ENCODE assay signal across 14 cellular contexts in genomic region chr6:27900197-27900596, GRCh38. TPM values are rescaled to one million over a fixed set of nuclear protein-coding genes. Genes with fewer than 3 reads are reported as not detected.
DNase-seq lines count a peak whose midpoint lies in the region; ATAC-seq, FAIRE-seq and TF ChIP-seq lines count a peak whose summit lies in the region.
"Not testable (repeated sequence)": the region's sequence is repeated elsewhere in the genome, so short reads cannot be mapped to it uniquely, and the experiment has no call there.
"Had no signal": no experiment of that assay in that cellular context is flagged by ENCODE, and none has a peak within 500 bp of the region (broad histone marks: within the 10 kb centered on the region; RNA-seq: fewer than 3 reads in every experiment).

No MANE protein-coding gene starts in this region.

- H3K36me3 ChIP-seq in K562 (ENCODE audit: control insufficient read depth, insufficient read depth, low read length) = peaks cover 79% of the 10 kb centered on the region
- H3K36me3 ChIP-seq in neural progenitor cell = not testable (repeated sequence)

- H4K20me1 ChIP-seq in K562 (replicated peaks; ENCODE audit: control insufficient read depth, insufficient read depth, low read length) = peaks cover 33% of the 10 kb centered on the region
- not testable (repeated sequence) for H4K20me1 ChIP-seq in neural progenitor cell (ENCODE audit: low read depth)

- not testable (repeated sequence) for TF ChIP-seq POLR2A in K562 (conservative IDR thresholded peaks at IDR 0.05)

- WGBS in K562 (ENCODE audit: insufficient coverage, low coverage, missing lambda C conversion rate) = 66% methylated on average over 7 of the region's 7 CpGs

- H3K9me3 Mint-ChIP-seq in mesothelial cell of epicardium, neural progenitor cell, type B pancreatic cell: not testable (repeated sequence)

- H3K79me2 ChIP-seq in K562 (ENCODE audit: control insufficient read depth, insufficient read depth, low read length) = peaks cover 93% of the 10 kb centered on the region
- H3K79me2 ChIP-seq in neural progenitor cell (ENCODE audit: low read depth) = not testable (repeated sequence)

- H3K27me3 Mint-ChIP-seq in mesothelial cell of epicardium (ENCODE audit: low read depth); type B pancreatic cell: not testable (repeated sequence)
- H3K27me3 Mint-ChIP-seq in neural progenitor cell (ENCODE audit: insufficient read depth, low read depth) = peaks cover 17% of the 10 kb centered on the region

- not testable (repeated sequence) for H3F3A ChIP-seq in neural progenitor cell (ENCODE audit: low read depth)

- in situ Hi-C loops in K562 (cut with MboI) = not testable (repeated sequence)

- not testable (repeated sequence) for H3K4me3 ChIP-seq in K562, neural progenitor cell

- H3K9me3 ChIP-seq in K562 (replicated peaks; ENCODE audit: control insufficient read depth, insufficient read depth, low read depth, low read length); neural progenitor cell (ENCODE audit: low read depth): not testable (repeated sequence)

- intact Hi-C loops in K562 (cut with micrococcal nuclease) = loop anchor here (5.0 kb wide), 2 partner anchors 182 to 457 kb away; partner anchors contain the start of gene ZNF165

- not testable (repeated sequence) for ATAC-seq in K562

- peaks cover 27% of the 10 kb centered on the region for H3K4me1 Mint-ChIP-seq in mesothelial cell of epicardium
- peaks cover 25% of the 10 kb centered on the region for H3K4me1 Mint-ChIP-seq in neural progenitor cell
- peaks cover 25% of the 10 kb centered on the region for H3K4me1 Mint-ChIP-seq in type B pancreatic cell (ENCODE audit: unreplicated experiment)

- not testable (repeated sequence) for H3K4me2 ChIP-seq in K562 (ENCODE audit: insufficient read depth, low read length); neural progenitor cell

- H3K36me3 Mint-ChIP-seq in mesothelial cell of epicardium, neural progenitor cell, type B pancreatic cell: not testable (repeated sequence)

- TF ChIP-seq EP300 in K562 (IDR thresholded peaks at IDR 0.05; ENCODE audit: low read length) = not testable (repeated sequence)

- BruUV-seq in K562 (replicated peaks; lab: Mats Ljungman, UMichigan) = not testable (repeated sequence)

- peaks cover 11 to 38% of the 10 kb centered on the region in 2 experiments for H3K4me1 ChIP-seq in K562 (replicated peaks in 1 of 2; ENCODE audit: control insufficient read depth in 2 of 2, insufficient read depth in 2 of 2, low read length in 2 of 2)
- not testable (repeated sequence) for H3K4me1 ChIP-seq in neural progenitor cell

- POLR2A ChIA-PET in K562 (lab: Yijun Ruan, JAX) = interaction anchor here (0.5 to 2.5 kb wide), 6 partner anchors 10 to 438 kb away, joined by 3 to 18 read pairs (median 6); a partner anchor contains a TSS

- DNase-seq in K562 (ENCODE audit: extremely low read depth in 1 of 4, low spot score in 3 of 4); mesothelial cell of epicardium (ENCODE audit: low spot score in 2 of 2, unreplicated experiment in 2 of 2); neural progenitor cell (ENCODE audit: low spot score); type B pancreatic cell (ENCODE audit: extremely low spot score, unreplicated experiment): not testable (repeated sequence)

- H3K27me3 ChIP-seq in K562 (ENCODE audit: control insufficient read depth in 2 of 2, insufficient read depth in 2 of 2, low read length in 2 of 2); neural progenitor cell: not testable (repeated sequence)

- H3K9me1 ChIP-seq in K562 (ENCODE audit: control insufficient read depth, insufficient read depth, low read length) = not testable (repeated sequence)

- TF ChIP-seq RAD21 in K562 (CRISPR knock-in tag; conservative IDR thresholded peaks at IDR 0.05 in 1 of 2, IDR thresholded peaks at IDR 0.05 in 1 of 2) = not testable (repeated sequence)

- not testable (repeated sequence) for TF ChIP-seq CTCF in VCaP (conservative IDR thresholded peaks at IDR 0.05); K562 (IDR thresholded peaks at IDR 0.05 in 2 of 3, conservative IDR thresholded peaks at IDR 0.05 in 1 of 3; ENCODE audit: insufficient read depth in 2 of 3, low read depth in 1 of 3, low read length in 3 of 3); mesothelial cell of epicardium (IDR thresholded peaks at IDR 0.05; ENCODE audit: unreplicated experiment); neural progenitor cell (IDR thresholded peaks at IDR 0.05); type B pancreatic cell (conservative IDR thresholded peaks at IDR 0.05)

- peak overlapping the region; percentile 63 for H3K27ac ChIP-seq in VCaP
- not testable (repeated sequence) for H3K27ac ChIP-seq in K562 (ENCODE audit: extremely low read depth, low read depth, low read length); neural progenitor cell

- H2AFZ ChIP-seq in K562 (ENCODE audit: low read depth, low read length); neural progenitor cell (replicated peaks): not testable (repeated sequence)

- H3K27ac Mint-ChIP-seq in mesothelial cell of epicardium (peak overlapping the region; percentile 27), type B pancreatic cell (peak overlapping the region; percentile 51)
- not testable (repeated sequence) for H3K27ac Mint-ChIP-seq in neural progenitor cell

- not testable (repeated sequence) for H3K9ac ChIP-seq in K562 (ENCODE audit: insufficient read depth in 1 of 2, low read depth in 2 of 2, low read length in 2 of 2); neural progenitor cell

- not testable (repeated sequence) for FAIRE-seq in K562 (lab: Jason Lieb, UNC)

- not testable (repeated sequence) for H3K4me3 Mint-ChIP-seq in mesothelial cell of epicardium
- H3K4me3 Mint-ChIP-seq in neural progenitor cell (peak overlapping the region; percentile 68), type B pancreatic cell (peak overlapping the region; percentile 44)

- CTCF ChIA-PET in K562 (lab: Yijun Ruan, JAX; ENCODE audit: low intra/inter-chr PET ratio) = interaction anchor here (0.7 kb wide), 1 partner anchor 756 kb away, joined by 3 read pairs; no protein-coding TSS in a partner anchor

TF ChIP-seq in K562, 482 proteins besides CTCF, POLR2A, EP300 and RAD21 (continues in another document):
- TF ChIP-seq RBFOX2 (IDR thresholded peaks at IDR 0.05; ENCODE audit: low read depth, low read length) (peak; percentile 61), ZFX (CRISPR knock-in tag; IDR thresholded peaks at IDR 0.05) (0 out of 2 replicates have a peak, but pooled peaks have one; percentile 5), POLR2G (IDR thresholded peaks at IDR 0.05; ENCODE audit: low read depth, low read length) (peak; percentile 27; the same call in 1 of the 2 replicates)

RNA-seq across cellular contexts. Expression of gene OR2B2, which starts 12.0 kb away (rescaled TPM):
- total RNA-seq in K562 (2011; cell fraction: chromatin; rRNA removed; ENCODE audit: low replicate concordance) = not detected in 2 replicates
- not detected in 2 replicates for total RNA-seq in K562 (2011; cell fraction: nucleolus; rRNA removed)
- not detected in 2 replicates for total RNA-seq in K562 (2011; cell fraction: nucleoplasm; rRNA removed)
- total RNA-seq in K562 (2014; rRNA removed) (not detected in 2 replicates), K562 (2014; rRNA removed; fragmentation: Illumina TruSeq; extraction: Trizol) (not detected in 2 replicates), K562 (2015; rRNA removed; fragmentation: Illumina TruSeq; extraction: Trizol) (not detected in 2 replicates), K562 (2021) (not detected in 2 replicates), mesothelial cell of epicardium (not detected in 3 replicates), neural progenitor cell (ENCODE audit: low replicate concordance) (not detected in 2 replicates), type B pancreatic cell (ENCODE audit: low replicate concordance) (not detected in 2 replicates)
- polyA plus RNA-seq in K562 (2011; rRNA removed) (not detected in 2 replicates), K562 (2014; fragmentation: Illumina TruSeq; extraction: Trizol) (not detected in 2 replicates), K562 (2014; fragmentation: Nextera tagmentation; extraction: Ambion mirVana) (under 1 TPM in 1 of 2 experiments, not detected in 1; 0.24 TPM), K562 (2014; rRNA removed) (not detected in 2 replicates)
- polyA plus RNA-seq in K562 (2011; cell fraction: cytosol; rRNA removed) = not detected in 2 replicates
- not detected in 2 replicates for polyA plus RNA-seq in K562 (2011; cell fraction: nucleus; rRNA removed)
- 0.14 and 0.57 TPM in 2 replicates for polyA plus RNA-seq in K562 (2012)
- polyA minus RNA-seq in K562 (2011; rRNA and poly(A)+ RNA removed) = not detected in 2 replicates
- polyA minus RNA-seq in K562 (2011; cell fraction: cytosol; rRNA and poly(A)+ RNA removed) = not detected in 2 replicates
- polyA minus RNA-seq in K562 (2011; cell fraction: nucleus; rRNA and poly(A)+ RNA removed) = not detected in 2 replicates
- total RNA-seq: A673; CD4-positive, alpha-beta memory T cell; CD4-positive, CD25-positive, alpha-beta regulatory T cell; CD8-positive, alpha-beta memory T cell; Daoy; G401; GM12878 had no signal
- polyA plus RNA-seq: AG04450; CD14-positive monocyte; CD4-positive, alpha-beta memory T cell; CD4-positive, CD25-positive, alpha-beta regulatory T cell; CD8-positive, alpha-beta memory T cell; GM12878 had no signal

RNA-seq across cellular contexts. Expression of gene OR2B6, which starts 56.8 kb away (rescaled TPM):
- total RNA-seq in K562 (2011; cell fraction: chromatin; rRNA removed; ENCODE audit: low replicate concordance) = 50.3 and 101 TPM in 2 replicates
- 16.7 and 40.0 TPM in 2 replicates for total RNA-seq in K562 (2011; cell fraction: nucleolus; rRNA removed)
- 128 and 218 TPM in 2 replicates for total RNA-seq in K562 (2011; cell fraction: nucleoplasm; rRNA removed)
- 2.3 and 4.3 TPM in 2 replicates for total RNA-seq in K562 (2014; rRNA removed)
- 6.4 and 8.3 TPM in 2 replicates for total RNA-seq in K562 (2014; rRNA removed; fragmentation: Illumina TruSeq; extraction: Trizol)
- 3.2 and 4.0 TPM in 2 replicates for total RNA-seq in K562 (2015; rRNA removed; fragmentation: Illumina TruSeq; extraction: Trizol)
- total RNA-seq in K562 (2021) = 4.2 and 4.4 TPM in 2 replicates
- 18.7 and 24.2 TPM in 2 replicates for polyA plus RNA-seq in K562 (2011; rRNA removed)
- 3.5 and 10.2 TPM in 2 replicates for polyA plus RNA-seq in K562 (2011; cell fraction: cytosol; rRNA removed)
- 131 and 142 TPM in 2 replicates for polyA plus RNA-seq in K562 (2011; cell fraction: nucleus; rRNA removed)
- 2.2 and 10.6 TPM in 2 replicates for polyA plus RNA-seq in K562 (2012)
- 8.7 and 12.0 TPM in 2 replicates for polyA plus RNA-seq in K562 (2014; fragmentation: Illumina TruSeq; extraction: Trizol)
- polyA plus RNA-seq in K562 (2014; fragmentation: Nextera tagmentation; extraction: Ambion mirVana) = 1 to 10 TPM; 1.9 to 2.4 TPM
- polyA plus RNA-seq in K562 (2014; rRNA removed) = 11.7 and 15.2 TPM in 2 replicates
- polyA minus RNA-seq in K562 (2011; rRNA and poly(A)+ RNA removed) = 15.7 and 16.4 TPM in 2 replicates
- polyA minus RNA-seq in K562 (2011; cell fraction: cytosol; rRNA and poly(A)+ RNA removed) = 1.8 and 2.5 TPM in 2 replicates
- polyA minus RNA-seq in K562 (2011; cell fraction: nucleus; rRNA and poly(A)+ RNA removed) = 26.7 and 27.9 TPM in 2 replicates
- total RNA-seq in mesothelial cell of epicardium = not detected in 3 replicates
- total RNA-seq in neural progenitor cell (ENCODE audit: low replicate concordance) = 0.22 TPM in 1 of 2 replicates, not detected in the other
- total RNA-seq in type B pancreatic cell (ENCODE audit: low replicate concordance) = not detected in 2 replicates
- total RNA-seq: CD4-positive, alpha-beta memory T cell; CD4-positive, CD25-positive, alpha-beta regulatory T cell; CD8-positive, alpha-beta memory T cell; G401 had no signal
- polyA plus RNA-seq: CD14-positive monocyte; CD4-positive, alpha-beta memory T cell; CD4-positive, CD25-positive, alpha-beta regulatory T cell; CD8-positive, alpha-beta memory T cell had no signal
